Comparison of ENCODE assay signal across 9 cellular contexts in the genomic region with DNA sequence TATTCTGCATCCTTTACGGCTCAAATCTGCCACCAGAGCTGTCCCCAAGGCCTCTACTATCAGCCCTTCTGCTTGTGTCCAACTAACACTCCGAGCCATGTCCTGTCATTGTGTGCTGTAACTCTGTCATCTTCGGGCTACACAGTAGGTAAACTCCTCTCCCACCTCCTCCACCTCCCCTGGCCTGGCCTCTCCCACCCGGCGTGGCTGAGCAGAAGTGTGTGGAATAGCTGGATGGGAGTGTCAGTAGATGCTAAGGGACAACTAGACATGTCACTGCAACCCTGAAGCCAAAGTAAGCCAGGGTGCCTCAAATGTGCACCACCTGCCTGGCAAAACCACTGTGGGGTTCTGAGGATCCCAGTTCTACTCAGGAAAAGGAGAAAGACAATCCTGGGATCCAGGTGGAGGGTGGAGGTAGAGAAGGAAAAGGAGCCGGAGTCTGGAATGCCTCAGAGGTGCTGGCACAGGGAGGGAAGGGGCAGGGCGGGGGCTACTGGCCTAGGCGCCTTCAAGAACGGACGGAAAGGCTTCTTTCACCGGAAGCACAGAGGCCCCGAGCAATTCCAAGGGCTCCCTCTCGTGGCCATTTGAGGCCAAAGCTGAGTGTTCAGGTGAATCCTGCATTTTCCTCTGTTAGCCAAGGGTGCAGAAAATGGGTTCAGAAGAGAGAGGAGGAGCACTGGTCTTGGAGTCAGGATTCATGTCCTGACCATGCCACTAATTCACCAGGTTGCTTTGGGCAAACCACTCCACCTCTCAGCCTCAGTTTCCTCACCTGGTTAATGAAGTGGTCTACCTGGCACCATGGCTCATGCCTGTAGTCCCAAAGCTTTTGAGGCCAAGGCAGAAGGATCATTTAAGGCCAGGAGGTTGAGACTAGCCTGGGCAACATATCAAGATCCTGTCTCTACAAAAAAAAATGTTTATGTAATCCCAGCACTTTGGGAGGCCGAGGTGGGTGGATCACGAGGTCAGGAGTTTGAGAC. TPM values are rescaled to one million over a fixed set of nuclear protein-coding genes. Genes with fewer than 3 reads are reported as not detected.
A peak's percentile ranks its signal among the peaks of the same experiment; 100 is the strongest.
DNase-seq lines count a peak whose midpoint lies in the region; ATAC-seq, FAIRE-seq and TF ChIP-seq lines count a peak whose summit lies in the region.
"Had no signal": no experiment of that assay in that cellular context is flagged by ENCODE, and none has a peak within 500 bp of the region (broad histone marks: within the 10 kb centered on the region; RNA-seq: fewer than 3 reads in every experiment).

No MANE protein-coding gene starts in this region.

- no peaks in the 10 kb centered on the region for H3K9me3 Mint-ChIP-seq in CD8-positive, alpha-beta memory T cell

- POLR2A ChIA-PET in CD8-positive, alpha-beta memory T cell (lab: Charles Lee) = no interaction called here
- POLR2A ChIA-PET in K562 (lab: Yijun Ruan, JAX) = interaction anchor here (0.7 kb wide), 1 partner anchor 11 kb away, joined by 3 read pairs; no protein-coding TSS in a partner anchor

- no peaks in the 10 kb centered on the region for H3K4me1 Mint-ChIP-seq in CD8-positive, alpha-beta memory T cell

- H3K36me3 Mint-ChIP-seq in CD8-positive, alpha-beta memory T cell = no peaks in the 10 kb centered on the region

- H3K4me2 ChIP-seq in K562 (ENCODE audit: insufficient read depth, low read length) = no peak overlapping the region

- DNase-seq in CD8-positive, alpha-beta memory T cell = peak; percentile 9 to 69 (median 21)
- DNase-seq in NCI-H1048 (lab: John Stamatoyannopoulos, UW) = peak; percentile 28
- DNase-seq in SW480 (ENCODE audit: low spot score) = peak; percentile 65
- DNase-seq in K562 (ENCODE audit: extremely low read depth in 1 of 4, low spot score in 3 of 4) = peak; percentile 60 to 68 (median 68)
- peak; percentile 83 for DNase-seq in islet precursor cell
- peak; percentile 21 to 61 for DNase-seq in stimulated activated CD4-positive, alpha-beta T cell treated with anti-CD3 and anti-CD28 coated beads, Interleukin-4, amount 100 ng/mL, for 48 hours (ENCODE audit: low read depth in 2 of 2)

- no peak overlapping the region for H3K27ac ChIP-seq in CD8-positive, alpha-beta memory T cell (ENCODE audit: low read depth, low read length)
- no peak overlapping the region for H3K27ac ChIP-seq in K562 (ENCODE audit: extremely low read depth, low read depth, low read length)
- H3K27ac ChIP-seq: skin epidermis had no signal

- no peaks in the 10 kb centered on the region for H3K9me3 ChIP-seq in CD8-positive, alpha-beta memory T cell (ENCODE audit: low read length)
- H3K9me3 ChIP-seq in K562 (replicated peaks; ENCODE audit: control insufficient read depth, insufficient read depth, low read depth, low read length) = no peaks in the 10 kb centered on the region

- H3K4me3 ChIP-seq in CD8-positive, alpha-beta memory T cell (ENCODE audit: low read length) = no peak overlapping the region
- H3K4me3 ChIP-seq in K562 = no peak overlapping the region
- H3K4me3 ChIP-seq: skin epidermis had no signal

- in situ Hi-C loops in K562 (cut with MboI) = no loop called here

- intact Hi-C loops in K562 (cut with micrococcal nuclease) = loop anchor here (5.0 kb wide), 1 partner anchor 249 kb away; no protein-coding TSS in a partner anchor

- H3K9ac ChIP-seq in K562 (ENCODE audit: insufficient read depth in 1 of 2, low read depth in 2 of 2, low read length in 2 of 2) = no peak overlapping the region

- no peaks in the 10 kb centered on the region for H3K9me1 ChIP-seq in K562 (ENCODE audit: control insufficient read depth, insufficient read depth, low read length)

- H3K27ac Mint-ChIP-seq in CD8-positive, alpha-beta memory T cell = peak overlapping the region in 1 of 8 donors; percentile 77

- BruUV-seq in K562 (replicated peaks; lab: Mats Ljungman, UMichigan) = no TSS peak

- H4K20me1 ChIP-seq in K562 (replicated peaks; ENCODE audit: control insufficient read depth, insufficient read depth, low read length) = no peaks in the 10 kb centered on the region

- no peaks in the 10 kb centered on the region for H3K4me1 ChIP-seq in CD8-positive, alpha-beta memory T cell (ENCODE audit: insufficient read depth, low read length)
- no peaks in the 10 kb centered on the region for H3K4me1 ChIP-seq in K562 (replicated peaks in 1 of 2; ENCODE audit: control insufficient read depth in 2 of 2, insufficient read depth in 2 of 2, low read length in 2 of 2)

- H3K4me3 Mint-ChIP-seq in CD8-positive, alpha-beta memory T cell = no peak overlapping the region

- peak; percentile 63 for FAIRE-seq in K562 (lab: Jason Lieb, UNC)

- H3K27me3 ChIP-seq in CD8-positive, alpha-beta memory T cell (ENCODE audit: insufficient read depth, low read length, poor library complexity, severe bottlenecking) = no peaks in the 10 kb centered on the region
- H3K27me3 ChIP-seq in K562 (ENCODE audit: control insufficient read depth in 2 of 2, insufficient read depth in 2 of 2, low read length in 2 of 2) = no peaks in the 10 kb centered on the region; a peak in 1 of 5 replicates

- CTCF ChIA-PET in CD8-positive, alpha-beta memory T cell (lab: Charles Lee) = interaction anchor here (0.8 to 1.4 kb wide), 6 partner anchors 9 to 94 kb away, joined by 3 to 5 read pairs (median 3); no protein-coding TSS in a partner anchor
- CTCF ChIA-PET in K562 (lab: Yijun Ruan, JAX; ENCODE audit: low intra/inter-chr PET ratio) = no interaction called here

- no peaks in the 10 kb centered on the region for H3K79me2 ChIP-seq in K562 (ENCODE audit: control insufficient read depth, insufficient read depth, low read length)

- ATAC-seq in GM21447 (IDR thresholded peaks at IDR 0.05; ENCODE audit: unreplicated experiment) (peak; percentile 82), K562 (peak; percentile 94), HG02884 (IDR thresholded peaks at IDR 0.05; ENCODE audit: unreplicated experiment) (no peak)

- WGBS in K562 (ENCODE audit: insufficient coverage, low coverage, missing lambda C conversion rate) = 13% methylated on average over 8 of the region's 15 CpGs

- TF ChIP-seq EP300 in K562 (IDR thresholded peaks at IDR 0.05; ENCODE audit: low read length) = no peak

- peaks cover 7 to 31% of the 10 kb centered on the region in 2 donors for H3K27me3 Mint-ChIP-seq in CD8-positive, alpha-beta memory T cell

- peak; percentile 22 to 59; a peak in 2 of 4 replicates for TF ChIP-seq RAD21 in K562 (CRISPR knock-in tag; conservative IDR thresholded peaks at IDR 0.05 in 1 of 2, IDR thresholded peaks at IDR 0.05 in 1 of 2)

- TF ChIP-seq CTCF in K562 (IDR thresholded peaks at IDR 0.05 in 2 of 3, conservative IDR thresholded peaks at IDR 0.05 in 1 of 3; ENCODE audit: insufficient read depth in 2 of 3, low read depth in 1 of 3, low read length in 3 of 3) = peak; percentile 59 to 73 (median 70)

- H3K36me3 ChIP-seq in CD8-positive, alpha-beta memory T cell (ENCODE audit: insufficient read depth, low read length) = no peaks in the 10 kb centered on the region
- no peaks in the 10 kb centered on the region for H3K36me3 ChIP-seq in K562 (ENCODE audit: control insufficient read depth, insufficient read depth, low read length)

- TF ChIP-seq POLR2A in K562 (conservative IDR thresholded peaks at IDR 0.05) = no peak

- peak overlapping the region; percentile 59; the same call in 1 of the 2 replicates for H2AFZ ChIP-seq in K562 (ENCODE audit: low read depth, low read length)

TF ChIP-seq in K562, 482 proteins besides CTCF, POLR2A, EP300 and RAD21 (continues in another document):
- TF ChIP-seq NCOA2 (IDR thresholded peaks at IDR 0.05; ENCODE audit: partially characterized antibody in 2 of 2) (no peak), CREB3L1 (IDR thresholded peaks at IDR 0.05; ENCODE audit: borderline replicate concordance, low read depth) (no peak), TARDBP (IDR thresholded peaks at IDR 0.05) (no peak), GABPA (tag; conservative IDR thresholded peaks at IDR 0.05; ENCODE audit: low read depth) (peak; percentile 61), ETV1 (tag; conservative IDR thresholded peaks at IDR 0.05; ENCODE audit: low read depth) (peak; percentile 58; the same call in 1 of the 2 replicates)

RNA-seq across cellular contexts. Expression of gene FAM181A, which starts 20.5 kb away (rescaled TPM):
- not detected for total RNA-seq in CD8-positive, alpha-beta memory T cell
- polyA plus RNA-seq in CD8-positive, alpha-beta memory T cell = not detected
- not detected in 2 replicates for total RNA-seq in K562 (2011; cell fraction: chromatin; rRNA removed; ENCODE audit: low replicate concordance)
- total RNA-seq in K562 (2011; cell fraction: nucleolus; rRNA removed) = not detected in 2 replicates
- not detected in 2 replicates for total RNA-seq in K562 (2011; cell fraction: nucleoplasm; rRNA removed)
- not detected in 2 replicates for total RNA-seq in K562 (2014; rRNA removed)
- not detected in 2 replicates for total RNA-seq in K562 (2014; rRNA removed; fragmentation: Illumina TruSeq; extraction: Trizol)
- not detected in 2 replicates for total RNA-seq in K562 (2015; rRNA removed; fragmentation: Illumina TruSeq; extraction: Trizol)
- not detected in 2 replicates for total RNA-seq in K562 (2021)
- not detected in 2 replicates for polyA plus RNA-seq in K562 (2011; rRNA removed)
- not detected in 2 replicates for polyA plus RNA-seq in K562 (2011; cell fraction: cytosol; rRNA removed)
- not detected in 2 replicates for polyA plus RNA-seq in K562 (2011; cell fraction: nucleus; rRNA removed)
- not detected in 2 replicates for polyA plus RNA-seq in K562 (2012)
- not detected in 2 replicates for polyA plus RNA-seq in K562 (2014; fragmentation: Illumina TruSeq; extraction: Trizol)
- polyA plus RNA-seq in K562 (2014; fragmentation: Nextera tagmentation; extraction: Ambion mirVana) = not detected
- not detected in 2 replicates for polyA plus RNA-seq in K562 (2014; rRNA removed)
- polyA minus RNA-seq in K562 (2011; rRNA and poly(A)+ RNA removed) = not detected in 2 replicates
- not detected in 2 replicates for polyA minus RNA-seq in K562 (2011; cell fraction: cytosol; rRNA and poly(A)+ RNA removed)
- not detected in 2 replicates for polyA minus RNA-seq in K562 (2011; cell fraction: nucleus; rRNA and poly(A)+ RNA removed)

Comparison
In these comparisons a context has a peak if more than half of its experiments do, and no peak if none do; other contexts are left out.
1. DNase-seq: peak in every context shown above with its lines; median percentile 83 in islet precursor cell; 68 in K562; 65 in SW480; 41 in stimulated activated CD4-positive, alpha-beta T cell treated with anti-CD3 and anti-CD28 coated beads, Interleukin-4, amount 100 ng/mL, for 48 hours; 28 in NCI-H1048; 21 in CD8-positive, alpha-beta memory T cell.